8 cellular contexts compared by ENCODE assay signal in the genomic region with DNA sequence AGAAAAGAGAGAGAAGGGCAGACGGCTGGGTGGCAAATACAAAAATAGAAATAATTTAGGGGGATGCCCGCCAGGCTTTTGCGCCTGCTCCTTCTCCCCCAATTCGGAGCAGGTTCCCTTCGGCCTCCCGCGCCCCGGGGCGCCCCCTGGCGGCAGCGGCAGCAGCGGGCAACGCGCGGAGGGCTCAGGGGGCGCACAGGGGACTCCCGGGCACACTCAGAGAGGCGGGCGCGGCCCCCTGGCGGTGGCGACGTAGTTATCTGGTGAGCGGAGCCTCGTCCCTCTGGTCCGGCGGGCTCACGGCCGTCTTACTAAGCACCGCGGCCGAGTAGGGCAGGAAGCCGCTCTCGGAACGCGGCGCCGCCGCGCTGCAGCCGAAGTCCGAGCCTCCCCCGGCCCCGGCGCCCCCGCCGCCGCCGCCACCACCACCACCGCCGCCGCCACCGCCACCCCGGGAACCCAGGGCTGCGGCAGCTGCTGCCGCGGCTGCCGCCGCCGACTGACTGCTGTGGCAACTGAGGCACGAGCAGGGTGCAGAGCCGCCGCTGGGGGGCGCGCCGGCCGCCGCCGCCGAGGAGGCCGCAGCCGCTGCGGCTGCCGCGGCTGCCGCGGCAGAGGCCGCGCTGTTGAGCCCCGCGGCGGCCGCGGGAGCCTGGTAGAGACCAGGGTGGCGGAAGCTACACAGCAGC. TPM values are rescaled to one million over a fixed set of nuclear protein-coding genes. Genes with fewer than 3 reads are reported as not detected.
DNase-seq lines count a peak whose midpoint lies in the region; ATAC-seq and TF ChIP-seq lines count a peak whose summit lies in the region.

No MANE protein-coding gene starts in this region.

- CTCF ChIA-PET in CD4-positive, alpha-beta T cell (lab: Charles Lee): no interaction called here

- peaks cover 4% of the 10 kb centered on the region for H3K4me1 ChIP-seq in endodermal cell (ENCODE audit: control insufficient read depth, insufficient read depth, low read length)
- peaks cover 3% of the 10 kb centered on the region for H3K4me1 ChIP-seq in ovary (ENCODE audit: insufficient read depth)

- peak overlapping the region; percentile 83 for H3K27ac Mint-ChIP-seq in CD4-positive, alpha-beta T cell
- H3K27ac Mint-ChIP-seq in HFFc6 (no peak overlapping the region), endodermal cell (no peak overlapping the region)
- H3K27ac Mint-ChIP-seq in natural killer cell treated with Interleukin-12 subunit alpha and Interleukin-12 subunit beta and Interleukin-15 and Interleukin-18, amount 100 ng/mL, for 72 hours: peak overlapping the region in 1 of 2 donors; percentile 77

- no peaks in the 10 kb centered on the region for H3K36me3 ChIP-seq in endodermal cell (ENCODE audit: control insufficient read depth, insufficient read depth, low read length)
- H3K36me3 ChIP-seq in ovary: no peaks in the 10 kb centered on the region

- no peak for TF ChIP-seq EP300 in ovary (IDR thresholded peaks at IDR 0.05)

- H3K27me3 ChIP-seq in CD4-positive, alpha-beta T cell (ENCODE audit: control insufficient read depth, insufficient read depth, low read length): peaks cover 92% of the 10 kb centered on the region
- peaks cover 97% of the 10 kb centered on the region for H3K27me3 ChIP-seq in endodermal cell (ENCODE audit: control insufficient read depth, insufficient read depth, low read length, poor library complexity, severe bottlenecking)
- peaks cover 20% of the 10 kb centered on the region for H3K27me3 ChIP-seq in ovary

- peaks cover 29% of the 10 kb centered on the region for H3K4me1 Mint-ChIP-seq in CD4-positive, alpha-beta T cell (ENCODE audit: low read depth)
- H3K4me1 Mint-ChIP-seq in HFFc6 (ENCODE audit: low read depth): peaks cover 16% of the 10 kb centered on the region
- H3K4me1 Mint-ChIP-seq in endodermal cell: peaks cover 37% of the 10 kb centered on the region
- H3K4me1 Mint-ChIP-seq in natural killer cell treated with Interleukin-12 subunit alpha and Interleukin-12 subunit beta and Interleukin-15 and Interleukin-18, amount 100 ng/mL, for 72 hours (ENCODE audit: low read depth in 2 of 2): peaks cover 5 to 9% of the 10 kb centered on the region in 2 donors

- peaks cover 19% of the 10 kb centered on the region for H3K9me3 Mint-ChIP-seq in CD4-positive, alpha-beta T cell
- H3K9me3 Mint-ChIP-seq in HFFc6: peaks cover 30% of the 10 kb centered on the region
- peaks cover 5% of the 10 kb centered on the region for H3K9me3 Mint-ChIP-seq in endodermal cell
- no peaks in the 10 kb centered on the region for H3K9me3 Mint-ChIP-seq in natural killer cell treated with Interleukin-12 subunit alpha and Interleukin-12 subunit beta and Interleukin-15 and Interleukin-18, amount 100 ng/mL, for 72 hours

- no peak for DNase-seq in CD4-positive, alpha-beta T cell
- DNase-seq in HFFc6 (peak; percentile 52), RPMI7951 (ENCODE audit: low read depth) (peak; percentile 62), endodermal cell (peak; percentile 95), cerebellar nuclear complex (lab: John Stamatoyannopoulos, UW) (no peak), ovary (no peak)
- no peak for DNase-seq in natural killer cell treated with Interleukin-12 subunit alpha and Interleukin-12 subunit beta and Interleukin-15 and Interleukin-18, amount 100 ng/mL, for 72 hours (ENCODE audit: low spot score)

- ATAC-seq in CD4-positive, alpha-beta T cell (ENCODE audit: poor library complexity): no peak
- peak in 1 of 2 donors; percentile 57 for ATAC-seq in natural killer cell treated with Interleukin-12 subunit alpha and Interleukin-12 subunit beta and Interleukin-15 and Interleukin-18, amount 100 ng/mL, for 72 hours
- no peak for ATAC-seq in HG03135 (IDR thresholded peaks at IDR 0.05; ENCODE audit: unreplicated experiment)

- H3K27ac ChIP-seq in CD4-positive, alpha-beta T cell (ENCODE audit: low read depth, low read length): no peak overlapping the region
- no peak overlapping the region for H3K27ac ChIP-seq in endodermal cell (ENCODE audit: low read depth, low read length)
- H3K27ac ChIP-seq in ovary: no peak overlapping the region

- H3K9ac ChIP-seq in endodermal cell (ENCODE audit: extremely low read depth, low read length, poor library complexity, severe bottlenecking): no peak overlapping the region

- no peak for TF ChIP-seq POLR2A in ovary (IDR thresholded peaks at IDR 0.05)

- intact Hi-C loops in CD4-positive, alpha-beta T cell (cut with DNase I, micrococcal nuclease): loop anchor here (5.0 to 10.0 kb wide), 4 partner anchors 32 to 1745 kb away; partner anchors contain the start of genes HOXD10 (in 1 of the 2) and SP9 (in 1 of the 2)
- intact Hi-C loops in ovary (cut with DNase I): loop anchor here in 2 of 4 donors (10.0 kb wide), 1 partner anchor 395 kb away; no protein-coding TSS in a partner anchor

- 1% methylated on average over 15 to 85 of the region's 85 CpGs for WGBS in endodermal cell (ENCODE audit: insufficient coverage in 1 of 2, insufficient read length in 1 of 2), 2 experiments
- 1 to 9% (median 1%) methylated on average over 53 to 85 of the region's 85 CpGs for WGBS in ovary, 3 donors

- H3K9me3 ChIP-seq in CD4-positive, alpha-beta T cell (ENCODE audit: control insufficient read depth, low read length): peaks cover 83% of the 10 kb centered on the region
- H3K9me3 ChIP-seq in endodermal cell (ENCODE audit: control insufficient read depth, low read length) (no peaks in the 10 kb centered on the region), ovary (peaks cover 0 to 4% of the 10 kb centered on the region in 2 donors)

- peaks cover 49% of the 10 kb centered on the region for H3K36me3 Mint-ChIP-seq in CD4-positive, alpha-beta T cell (ENCODE audit: low read depth)
- H3K36me3 Mint-ChIP-seq in HFFc6 (ENCODE audit: low read depth): peaks cover 12% of the 10 kb centered on the region
- no peaks in the 10 kb centered on the region for H3K36me3 Mint-ChIP-seq in endodermal cell (ENCODE audit: low read depth)
- H3K36me3 Mint-ChIP-seq in natural killer cell treated with Interleukin-12 subunit alpha and Interleukin-12 subunit beta and Interleukin-15 and Interleukin-18, amount 100 ng/mL, for 72 hours: peaks cover 40% of the 10 kb centered on the region

- H3K27me3 Mint-ChIP-seq in CD4-positive, alpha-beta T cell: peaks cover 86% of the 10 kb centered on the region
- peaks cover 64% of the 10 kb centered on the region for H3K27me3 Mint-ChIP-seq in HFFc6 (ENCODE audit: insufficient read depth)
- H3K27me3 Mint-ChIP-seq in endodermal cell (ENCODE audit: insufficient read depth): peaks cover 94% of the 10 kb centered on the region
- H3K27me3 Mint-ChIP-seq in natural killer cell treated with Interleukin-12 subunit alpha and Interleukin-12 subunit beta and Interleukin-15 and Interleukin-18, amount 100 ng/mL, for 72 hours: peaks cover 49 to 72% of the 10 kb centered on the region in 2 donors

- H3K4me3 Mint-ChIP-seq in CD4-positive, alpha-beta T cell: peak overlapping the region; percentile 73
- peak overlapping the region; percentile 84 for H3K4me3 Mint-ChIP-seq in HFFc6
- H3K4me3 Mint-ChIP-seq in endodermal cell: peak overlapping the region; percentile 54
- peak overlapping the region; percentile 65 for H3K4me3 Mint-ChIP-seq in natural killer cell treated with Interleukin-12 subunit alpha and Interleukin-12 subunit beta and Interleukin-15 and Interleukin-18, amount 100 ng/mL, for 72 hours

- H3K4me3 ChIP-seq in endodermal cell (ENCODE audit: low read length): peak overlapping the region; percentile 79
- no peak overlapping the region for H3K4me3 ChIP-seq in ovary

- no peak for TF ChIP-seq CTCF in CD4-positive, alpha-beta T cell (IDR thresholded peaks at IDR 0.05)
- peak; percentile 97 for TF ChIP-seq CTCF in HFFc6 (IDR thresholded peaks at IDR 0.05)
- TF ChIP-seq CTCF in endodermal cell (conservative IDR thresholded peaks at IDR 0.05): peak; percentile 99
- TF ChIP-seq CTCF in ovary (IDR thresholded peaks at IDR 0.05): no peak

- POLR2A ChIA-PET in CD4-positive, alpha-beta T cell (lab: Charles Lee): no interaction called here

RNA-seq across cellular contexts. Expression of gene EVX2, which starts 3.8 kb away (rescaled TPM):
- total RNA-seq in CD4-positive, alpha-beta T cell: not detected
- not detected for total RNA-seq in HFFc6 (2021; fragmentation: NEBNext Ultra II Directional; extraction: Animal tissue kit (Norgen Biotek cat#: 25700))
- not detected in 2 replicates for total RNA-seq in RPMI7951 (2014; rRNA removed; shearing (Covaris generic))
- total RNA-seq in endodermal cell: not detected
- polyA plus RNA-seq in endodermal cell (2013, experiment 1 of 2): 0.93 TPM
- 1.0 TPM for polyA plus RNA-seq in endodermal cell (2013, experiment 2 of 2)
- not detected for total RNA-seq in natural killer cell treated with Interleukin-12 subunit alpha and Interleukin-12 subunit beta and Interleukin-15 and Interleukin-18, amount 100 ng/mL, for 72 hours
- total RNA-seq in ovary: not detected
- polyA plus RNA-seq in ovary: not detected

RNA-seq across cellular contexts. Expression of gene HOXD13, which starts 12.5 kb away (rescaled TPM):
- total RNA-seq in CD4-positive, alpha-beta T cell: not detected
- total RNA-seq in HFFc6 (2021; fragmentation: NEBNext Ultra II Directional; extraction: Animal tissue kit (Norgen Biotek cat#: 25700)): 1 to 10 TPM; 1.2 to 1.7 (median 1.5) TPM
- total RNA-seq in RPMI7951 (2014; rRNA removed; shearing (Covaris generic)): 1.2 and 2.6 TPM in 2 replicates
- total RNA-seq in endodermal cell: under 1 TPM; 0.11 to 0.40 TPM
- polyA plus RNA-seq in endodermal cell (2013, experiment 1 of 2): 0.39 TPM
- polyA plus RNA-seq in endodermal cell (2013, experiment 2 of 2): 0.25 TPM
- total RNA-seq in natural killer cell treated with Interleukin-12 subunit alpha and Interleukin-12 subunit beta and Interleukin-15 and Interleukin-18, amount 100 ng/mL, for 72 hours: not detected
- not detected for total RNA-seq in ovary
- polyA plus RNA-seq in ovary: not detected

RNA-seq across cellular contexts. Expression of gene HOXD12, which starts 19.6 kb away (rescaled TPM):
- total RNA-seq in CD4-positive, alpha-beta T cell: not detected
- total RNA-seq in HFFc6 (2021; fragmentation: NEBNext Ultra II Directional; extraction: Animal tissue kit (Norgen Biotek cat#: 25700)): under 1 TPM in 4 of 6 experiments, not detected in 2; 0.19 to 0.36 (median 0.26) TPM
- not detected in 2 replicates for total RNA-seq in RPMI7951 (2014; rRNA removed; shearing (Covaris generic))
- total RNA-seq in endodermal cell (not detected), ovary (not detected)
- polyA plus RNA-seq in endodermal cell (2013, experiment 1 of 2): 0.18 TPM
- 0.50 TPM for polyA plus RNA-seq in endodermal cell (2013, experiment 2 of 2)
- not detected for total RNA-seq in natural killer cell treated with Interleukin-12 subunit alpha and Interleukin-12 subunit beta and Interleukin-15 and Interleukin-18, amount 100 ng/mL, for 72 hours
- not detected for polyA plus RNA-seq in ovary

RNA-seq across cellular contexts. Expression of gene HOXD11, which starts 27.1 kb away (rescaled TPM):
- not detected for total RNA-seq in CD4-positive, alpha-beta T cell
- total RNA-seq in HFFc6 (2021; fragmentation: NEBNext Ultra II Directional; extraction: Animal tissue kit (Norgen Biotek cat#: 25700)): 10 to 100 TPM in 1 of 6 experiments, 1 to 10 TPM in 5; 6.0 to 10.2 (median 7.6) TPM
- total RNA-seq in RPMI7951 (2014; rRNA removed; shearing (Covaris generic)): 0.10 TPM in 1 of 2 replicates, not detected in the other
- total RNA-seq in endodermal cell: not detected
- polyA plus RNA-seq in endodermal cell (2013, experiment 1 of 2): 3.8 TPM
- polyA plus RNA-seq in endodermal cell (2013, experiment 2 of 2): 2.4 TPM
- total RNA-seq in natural killer cell treated with Interleukin-12 subunit alpha and Interleukin-12 subunit beta and Interleukin-15 and Interleukin-18, amount 100 ng/mL, for 72 hours: not detected
- 1 to 10 TPM in 2 of 7 donors, under 1 TPM in 1, not detected in 4; 0.61 to 1.3 (median 1.1) TPM for total RNA-seq in ovary
- under 1 TPM; 0.07 to 0.48 TPM for polyA plus RNA-seq in ovary

RNA-seq across cellular contexts. Expression of gene HOXD10, which starts 36.6 kb away (rescaled TPM):
- total RNA-seq in CD4-positive, alpha-beta T cell: not detected
- 10 to 100 TPM; 10.9 to 14.5 (median 12.8) TPM for total RNA-seq in HFFc6 (2021; fragmentation: NEBNext Ultra II Directional; extraction: Animal tissue kit (Norgen Biotek cat#: 25700))
- total RNA-seq in RPMI7951 (2014; rRNA removed; shearing (Covaris generic)): not detected in 2 replicates
- total RNA-seq in endodermal cell (not detected), ovary (1 to 10 TPM in 4 of 7 donors, under 1 TPM in 3; 0.38 to 3.2 (median 1.0) TPM)
- 3.9 TPM for polyA plus RNA-seq in endodermal cell (2013, experiment 1 of 2)
- 2.7 TPM for polyA plus RNA-seq in endodermal cell (2013, experiment 2 of 2)
- total RNA-seq in natural killer cell treated with Interleukin-12 subunit alpha and Interleukin-12 subunit beta and Interleukin-15 and Interleukin-18, amount 100 ng/mL, for 72 hours: not detected
- polyA plus RNA-seq in ovary: 1 to 10 TPM; 1.1 to 8.1 TPM

Comparison
In these comparisons a context has a peak if more than half of its experiments do, and no peak if none do; other contexts are left out.
1. DNase-seq: peak in HFFc6 (single experiment), RPMI7951 (single experiment) and endodermal cell (single experiment); none in CD4-positive, alpha-beta T cell (0 of 10), natural killer cell treated with Interleukin-12 subunit alpha and Interleukin-12 subunit beta and Interleukin-15 and Interleukin-18, amount 100 ng/mL, for 72 hours (single experiment), cerebellar nuclear complex (0 of 2) and ovary (0 of 5).
2. CTCF ChIP-seq: peak in HFFc6 (single experiment) and endodermal cell (single experiment); none in CD4-positive, alpha-beta T cell (single experiment) and ovary (0 of 3).
3. Peak in every context shown above with its lines, with median percentiles within 50 percentile points of each other: H3K4me3 Mint-ChIP-seq.